12 cellular contexts compared by ENCODE assay signal in the genomic region with DNA sequence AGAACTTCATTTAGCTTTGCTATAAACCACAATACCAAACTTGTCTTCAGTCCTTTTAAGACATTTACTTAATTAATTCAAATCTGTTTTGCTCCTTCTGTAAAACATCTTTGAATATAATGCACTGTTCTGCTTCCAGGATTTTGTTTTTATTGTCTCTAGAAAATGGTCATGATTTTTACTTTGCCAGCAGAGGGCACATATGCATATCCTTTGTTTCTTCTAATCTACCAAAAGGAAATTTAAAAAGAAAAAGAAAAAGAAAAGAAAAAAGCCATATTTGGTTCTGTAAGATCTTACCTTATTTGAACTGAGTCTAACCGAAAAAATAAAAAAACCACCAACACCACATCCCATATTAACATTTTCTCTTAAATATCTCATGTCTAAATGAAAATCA.
DNase-seq lines count a peak whose midpoint lies in the region; ATAC-seq and TF ChIP-seq lines count a peak whose summit lies in the region.
"Had no signal": no experiment of that assay in that cellular context is flagged by ENCODE, and none has a peak within 500 bp of the region (broad histone marks: within the 10 kb centered on the region; RNA-seq: fewer than 3 reads in every experiment).

No MANE protein-coding gene starts in this region.

- no peaks in the 10 kb centered on the region for H3K4me1 Mint-ChIP-seq in type B pancreatic cell (ENCODE audit: unreplicated experiment)
- no peaks in the 10 kb centered on the region for H3K4me1 Mint-ChIP-seq in activated CD4-positive, alpha-beta T cell treated with anti-CD3 and anti-CD28 coated beads, Interleukin-2, amount 10 ng/mL, durations not matched to agents 7 days and 5 days

- ATAC-seq in heart right ventricle (no peak), HG02852 (IDR thresholded peaks at IDR 0.05; ENCODE audit: unreplicated experiment) (no peak), upper lobe of left lung (ENCODE audit: low FRiP score in 2 of 2) (no peak)
- ATAC-seq: gastroesophageal sphincter had no signal

- peak; percentile 6 to 17 for DNase-seq in cardiac muscle cell (ENCODE audit: low read depth in 1 of 2, low spot score in 1 of 2)
- DNase-seq in heart right ventricle: no peak
- DNase-seq in OCI-LY7 (ENCODE audit: low spot score): no peak
- DNase-seq in fibroblast of peridontal ligament (ENCODE audit: extremely low read depth): peak; percentile 3
- DNase-seq in type B pancreatic cell (ENCODE audit: extremely low spot score, unreplicated experiment): no peak
- no peak for DNase-seq in upper lobe of left lung
- no peak for DNase-seq in activated CD4-positive, alpha-beta T cell treated with anti-CD3 and anti-CD28 coated beads, Interleukin-2, amount 10 ng/mL, durations not matched to agents 7 days and 5 days

- no peak overlapping the region for H2AFZ ChIP-seq in OCI-LY7 (ENCODE audit: low read length)

- 62 to 71% methylated on average over 1 of the region's 1 CpG for WGBS in heart right ventricle, 2 donors
- 55 to 56% methylated on average over 1 of the region's 1 CpG for WGBS in upper lobe of left lung, 2 donors

- BruUV-seq in OCI-LY7 (replicated peaks; lab: Mats Ljungman, UMichigan): no TSS peak

- H3K36me3 ChIP-seq in cardiac muscle cell: no peaks in the 10 kb centered on the region
- H3K36me3 ChIP-seq in heart right ventricle: no peaks in the 10 kb centered on the region
- H3K36me3 ChIP-seq in OCI-LY7 (ENCODE audit: insufficient read depth, low read length): no peaks in the 10 kb centered on the region
- no peaks in the 10 kb centered on the region for H3K36me3 ChIP-seq in upper lobe of left lung
- H3K36me3 ChIP-seq: gastroesophageal sphincter, SJCRH30 had no signal

- H3K27ac Mint-ChIP-seq in type B pancreatic cell: no peak overlapping the region
- H3K27ac Mint-ChIP-seq in activated CD4-positive, alpha-beta T cell treated with anti-CD3 and anti-CD28 coated beads, Interleukin-2, amount 10 ng/mL, durations not matched to agents 7 days and 5 days: no peak overlapping the region
- H3K27ac Mint-ChIP-seq: activated T-helper 1 cell treated with anti-CD3 and anti-CD28 coated beads, Interleukin-12 subunit alpha, Interleukin-12 subunit beta, Interleukin-2, Interleukin-4 antibody, amounts not matched to agents 30 ng/mL and 10 ng/mL and 1 ng/mL, durations not matched to agents 14 hours and 24 hours and 36 hours; stimulated activated naive CD8-positive, alpha-beta T cell treated with anti-CD3 and anti-CD28 coated beads, Interleukin-15, Interleukin-2, amounts not matched to agents 100 ng/mL and 50 ng/mL, for 24 hours had no signal

- H3K27ac ChIP-seq in cardiac muscle cell: no peak overlapping the region
- H3K27ac ChIP-seq in heart right ventricle: no peak overlapping the region
- no peak overlapping the region for H3K27ac ChIP-seq in OCI-LY7 (ENCODE audit: low read depth, low read length, poor library complexity, severe bottlenecking)
- H3K27ac ChIP-seq in upper lobe of left lung: no peak overlapping the region
- H3K27ac ChIP-seq: gastroesophageal sphincter, SJCRH30 had no signal

- TF ChIP-seq CTCF in cardiac muscle cell (IDR thresholded peaks at IDR 0.05; ENCODE audit: low read depth, low read length) (peak; percentile 19), heart right ventricle (IDR thresholded peaks at IDR 0.05) (peak in 4 of 9 donors; percentile 15 to 34 (median 22)), OCI-LY7 (conservative IDR thresholded peaks at IDR 0.05; ENCODE audit: low read length) (peak; percentile 62), type B pancreatic cell (conservative IDR thresholded peaks at IDR 0.05) (peak; percentile 71), upper lobe of left lung (IDR thresholded peaks at IDR 0.05) (peak in 1 of 6 experiments; percentile 6)

- intact Hi-C loops in heart right ventricle (cut with DNase I): loop anchor here in 2 of 10 donors (10.0 kb wide), 2 partner anchors 260 to 270 kb away; no protein-coding TSS in a partner anchor
- intact Hi-C loops in OCI-LY7 (cut with micrococcal nuclease; ENCODE audit: unreplicated experiment): no loop called here

- no peaks in the 10 kb centered on the region for H3K9me3 Mint-ChIP-seq in type B pancreatic cell
- H3K9me3 Mint-ChIP-seq in activated CD4-positive, alpha-beta T cell treated with anti-CD3 and anti-CD28 coated beads, Interleukin-2, amount 10 ng/mL, durations not matched to agents 7 days and 5 days: no peaks in the 10 kb centered on the region
- H3K9me3 Mint-ChIP-seq: activated T-helper 1 cell treated with anti-CD3 and anti-CD28 coated beads, Interleukin-12 subunit alpha, Interleukin-12 subunit beta, Interleukin-2, Interleukin-4 antibody, amounts not matched to agents 30 ng/mL and 10 ng/mL and 1 ng/mL, durations not matched to agents 14 hours and 24 hours and 36 hours; stimulated activated naive CD8-positive, alpha-beta T cell treated with anti-CD3 and anti-CD28 coated beads, Interleukin-15, Interleukin-2, amounts not matched to agents 100 ng/mL and 50 ng/mL, for 24 hours had no signal

- H3K4me1 ChIP-seq in cardiac muscle cell (ENCODE audit: low read depth) (peaks cover 5% of the 10 kb centered on the region), heart right ventricle (no peaks in the 10 kb centered on the region), OCI-LY7 (ENCODE audit: insufficient read depth, low read length, poor library complexity, severe bottlenecking) (no peaks in the 10 kb centered on the region), upper lobe of left lung (no peaks in the 10 kb centered on the region)
- H3K4me1 ChIP-seq: gastroesophageal sphincter, SJCRH30 had no signal

- no peak for TF ChIP-seq EP300 in upper lobe of left lung (IDR thresholded peaks at IDR 0.05)

- CTCF ChIA-PET in OCI-LY7 (lab: Charles Lee; ENCODE audit: unreplicated experiment): no interaction called here
- CTCF ChIA-PET in activated CD4-positive, alpha-beta T cell treated with anti-CD3 and anti-CD28 coated beads, Interleukin-2, amount 10 ng/mL, durations not matched to agents 7 days and 5 days (lab: Charles Lee): no interaction called here

- H3K36me3 Mint-ChIP-seq in type B pancreatic cell: no peaks in the 10 kb centered on the region
- H3K36me3 Mint-ChIP-seq in activated CD4-positive, alpha-beta T cell treated with anti-CD3 and anti-CD28 coated beads, Interleukin-2, amount 10 ng/mL, durations not matched to agents 7 days and 5 days (ENCODE audit: low read depth): no peaks in the 10 kb centered on the region

- H3K27me3 ChIP-seq in cardiac muscle cell: no peaks in the 10 kb centered on the region
- no peaks in the 10 kb centered on the region for H3K27me3 ChIP-seq in heart right ventricle
- H3K27me3 ChIP-seq in upper lobe of left lung: no peaks in the 10 kb centered on the region
- H3K27me3 ChIP-seq: gastroesophageal sphincter, SJCRH30 had no signal

- H3K4me3 ChIP-seq in cardiac muscle cell: no peak overlapping the region
- no peak overlapping the region for H3K4me3 ChIP-seq in heart right ventricle
- H3K4me3 ChIP-seq in OCI-LY7 (ENCODE audit: low read depth, low read length, poor library complexity, severe bottlenecking): no peak overlapping the region
- H3K4me3 ChIP-seq in upper lobe of left lung: no peak overlapping the region
- H3K4me3 ChIP-seq: gastroesophageal sphincter, SJCRH30 had no signal

- POLR2A ChIA-PET in OCI-LY7 (lab: Charles Lee): no interaction called here
- POLR2A ChIA-PET in activated CD4-positive, alpha-beta T cell treated with anti-CD3 and anti-CD28 coated beads, Interleukin-2, amount 10 ng/mL, durations not matched to agents 7 days and 5 days (lab: Charles Lee): no interaction called here

- no peaks in the 10 kb centered on the region for H3K79me2 ChIP-seq in OCI-LY7 (ENCODE audit: insufficient read depth, low read depth, low read length)

- H3K4me3 Mint-ChIP-seq in type B pancreatic cell: no peak overlapping the region
- no peak overlapping the region for H3K4me3 Mint-ChIP-seq in activated CD4-positive, alpha-beta T cell treated with anti-CD3 and anti-CD28 coated beads, Interleukin-2, amount 10 ng/mL, durations not matched to agents 7 days and 5 days
- H3K4me3 Mint-ChIP-seq: activated T-helper 1 cell treated with anti-CD3 and anti-CD28 coated beads, Interleukin-12 subunit alpha, Interleukin-12 subunit beta, Interleukin-2, Interleukin-4 antibody, amounts not matched to agents 30 ng/mL and 10 ng/mL and 1 ng/mL, durations not matched to agents 14 hours and 24 hours and 36 hours; stimulated activated naive CD8-positive, alpha-beta T cell treated with anti-CD3 and anti-CD28 coated beads, Interleukin-15, Interleukin-2, amounts not matched to agents 100 ng/mL and 50 ng/mL, for 24 hours had no signal

- H3K4me2 ChIP-seq in OCI-LY7 (ENCODE audit: low read length): no peak overlapping the region

- no peaks in the 10 kb centered on the region for H3K9me3 ChIP-seq in cardiac muscle cell (ENCODE audit: low read depth)
- no peaks in the 10 kb centered on the region for H3K9me3 ChIP-seq in heart right ventricle
- H3K9me3 ChIP-seq in OCI-LY7 (ENCODE audit: low read length): no peaks in the 10 kb centered on the region
- no peaks in the 10 kb centered on the region for H3K9me3 ChIP-seq in upper lobe of left lung
- H3K9me3 ChIP-seq: gastroesophageal sphincter, SJCRH30 had no signal

- H3K27me3 Mint-ChIP-seq in type B pancreatic cell: no peaks in the 10 kb centered on the region
- peaks cover 2% of the 10 kb centered on the region for H3K27me3 Mint-ChIP-seq in activated CD4-positive, alpha-beta T cell treated with anti-CD3 and anti-CD28 coated beads, Interleukin-2, amount 10 ng/mL, durations not matched to agents 7 days and 5 days
- H3K27me3 Mint-ChIP-seq: stimulated activated naive CD8-positive, alpha-beta T cell treated with anti-CD3 and anti-CD28 coated beads, Interleukin-15, Interleukin-2, amounts not matched to agents 100 ng/mL and 50 ng/mL, for 24 hours had no signal

- no peak for TF ChIP-seq POLR2A in upper lobe of left lung (IDR thresholded peaks at IDR 0.05)

- no peaks in the 10 kb centered on the region for H3K9me2 ChIP-seq in OCI-LY7 (ENCODE audit: insufficient read depth, low read length)

- H4K20me1 ChIP-seq in OCI-LY7 (ENCODE audit: insufficient read depth, low read length): no peaks in the 10 kb centered on the region

Comparison
In these comparisons a context has a peak if more than half of its experiments do, and no peak if none do; other contexts are left out.
1. DNase-seq: peak in cardiac muscle cell (2 of 2) and fibroblast of peridontal ligament (single experiment); none in heart right ventricle (0 of 2), OCI-LY7 (single experiment), type B pancreatic cell (single experiment), upper lobe of left lung (0 of 2) and activated CD4-positive, alpha-beta T cell treated with anti-CD3 and anti-CD28 coated beads, Interleukin-2, amount 10 ng/mL, durations not matched to agents 7 days and 5 days (single experiment).